ENCODE assay signal across 1 cellular context in genomic region chr11:7924526-7924925, GRCh38.
TF ChIP-seq lines count a peak whose summit lies in the region.

No MANE protein-coding gene starts in this region.

TF ChIP-seq in IMR-90, 13 proteins besides CTCF, POLR2A, EP300 and RAD21:
- TF ChIP-seq MAZ (IDR thresholded peaks at IDR 0.05; ENCODE audit: borderline replicate concordance, low read depth, low read length) (no peak), NFE2L2 (IDR thresholded peaks at IDR 0.05; ENCODE audit: low read depth, low read length) (no peak), RCOR1 (IDR thresholded peaks at IDR 0.05; ENCODE audit: insufficient replicate concordance, low read length) (no peak), FOS (IDR thresholded peaks at IDR 0.05; ENCODE audit: low read depth, low read length) (no peak), MXI1 (IDR thresholded peaks at IDR 0.05; ENCODE audit: borderline replicate concordance, low read depth, low read length) (no peak), CEBPB (IDR thresholded peaks at IDR 0.05; ENCODE audit: low read depth, low read length) (no peak), MAFK (IDR thresholded peaks at IDR 0.05; ENCODE audit: low read depth, low read length) (no peak), RFX5 (IDR thresholded peaks at IDR 0.05; ENCODE audit: low read depth, low read length) (no peak), ELK1 (IDR thresholded peaks at IDR 0.05; ENCODE audit: borderline replicate concordance, low read depth, low read length) (no peak), CHD1 (IDR thresholded peaks at IDR 0.05; ENCODE audit: low read depth, low read length) (no peak), BHLHE40 (IDR thresholded peaks at IDR 0.05; ENCODE audit: low read depth, low read length) (no peak), SMC3 (IDR thresholded peaks at IDR 0.05; ENCODE audit: low read depth, low read length) (no peak)
- TF ChIP-seq, protein P1, sequence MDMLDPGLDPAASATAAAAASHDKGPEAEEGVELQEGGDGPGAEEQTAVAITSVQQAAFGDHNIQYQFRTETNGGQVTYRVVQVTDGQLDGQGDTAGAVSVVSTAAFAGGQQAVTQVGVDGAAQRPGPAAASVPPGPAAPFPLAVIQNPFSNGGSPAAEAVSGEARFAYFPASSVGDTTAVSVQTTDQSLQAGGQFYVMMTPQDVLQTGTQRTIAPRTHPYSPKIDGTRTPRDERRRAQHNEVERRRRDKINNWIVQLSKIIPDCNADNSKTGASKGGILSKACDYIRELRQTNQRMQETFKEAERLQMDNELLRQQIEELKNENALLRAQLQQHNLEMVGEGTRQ (IDR thresholded peaks at IDR 0.05; ENCODE audit: low read depth, low read length): no peak
